In the genomic region with DNA sequence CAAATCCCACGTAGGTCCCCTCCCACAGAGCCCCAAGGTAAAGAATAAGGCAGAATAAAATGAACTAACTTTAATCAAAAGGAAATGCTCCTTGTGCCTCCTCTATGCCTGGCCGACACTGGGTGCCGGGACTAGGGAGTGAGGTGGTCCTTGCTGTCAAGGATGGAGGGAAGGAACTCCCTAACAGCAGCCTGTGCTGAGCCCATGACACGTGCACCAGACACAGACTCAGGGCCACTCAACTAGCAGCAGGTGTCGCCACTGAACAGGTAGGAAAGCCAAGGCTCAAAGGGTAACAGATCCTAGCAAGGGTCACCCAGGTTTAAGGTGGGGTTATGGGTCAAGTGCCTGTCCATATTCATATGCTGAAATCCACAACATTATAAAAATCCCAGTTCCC, we compare ENCODE assay signal across 1 cellular context.
TF ChIP-seq lines count a peak whose summit lies in the region.

No MANE protein-coding gene starts in this region.

TF ChIP-seq in GM23338, 12 proteins besides CTCF, POLR2A, EP300 and RAD21 (continued from another document):
- TF ChIP-seq, protein P1, sequence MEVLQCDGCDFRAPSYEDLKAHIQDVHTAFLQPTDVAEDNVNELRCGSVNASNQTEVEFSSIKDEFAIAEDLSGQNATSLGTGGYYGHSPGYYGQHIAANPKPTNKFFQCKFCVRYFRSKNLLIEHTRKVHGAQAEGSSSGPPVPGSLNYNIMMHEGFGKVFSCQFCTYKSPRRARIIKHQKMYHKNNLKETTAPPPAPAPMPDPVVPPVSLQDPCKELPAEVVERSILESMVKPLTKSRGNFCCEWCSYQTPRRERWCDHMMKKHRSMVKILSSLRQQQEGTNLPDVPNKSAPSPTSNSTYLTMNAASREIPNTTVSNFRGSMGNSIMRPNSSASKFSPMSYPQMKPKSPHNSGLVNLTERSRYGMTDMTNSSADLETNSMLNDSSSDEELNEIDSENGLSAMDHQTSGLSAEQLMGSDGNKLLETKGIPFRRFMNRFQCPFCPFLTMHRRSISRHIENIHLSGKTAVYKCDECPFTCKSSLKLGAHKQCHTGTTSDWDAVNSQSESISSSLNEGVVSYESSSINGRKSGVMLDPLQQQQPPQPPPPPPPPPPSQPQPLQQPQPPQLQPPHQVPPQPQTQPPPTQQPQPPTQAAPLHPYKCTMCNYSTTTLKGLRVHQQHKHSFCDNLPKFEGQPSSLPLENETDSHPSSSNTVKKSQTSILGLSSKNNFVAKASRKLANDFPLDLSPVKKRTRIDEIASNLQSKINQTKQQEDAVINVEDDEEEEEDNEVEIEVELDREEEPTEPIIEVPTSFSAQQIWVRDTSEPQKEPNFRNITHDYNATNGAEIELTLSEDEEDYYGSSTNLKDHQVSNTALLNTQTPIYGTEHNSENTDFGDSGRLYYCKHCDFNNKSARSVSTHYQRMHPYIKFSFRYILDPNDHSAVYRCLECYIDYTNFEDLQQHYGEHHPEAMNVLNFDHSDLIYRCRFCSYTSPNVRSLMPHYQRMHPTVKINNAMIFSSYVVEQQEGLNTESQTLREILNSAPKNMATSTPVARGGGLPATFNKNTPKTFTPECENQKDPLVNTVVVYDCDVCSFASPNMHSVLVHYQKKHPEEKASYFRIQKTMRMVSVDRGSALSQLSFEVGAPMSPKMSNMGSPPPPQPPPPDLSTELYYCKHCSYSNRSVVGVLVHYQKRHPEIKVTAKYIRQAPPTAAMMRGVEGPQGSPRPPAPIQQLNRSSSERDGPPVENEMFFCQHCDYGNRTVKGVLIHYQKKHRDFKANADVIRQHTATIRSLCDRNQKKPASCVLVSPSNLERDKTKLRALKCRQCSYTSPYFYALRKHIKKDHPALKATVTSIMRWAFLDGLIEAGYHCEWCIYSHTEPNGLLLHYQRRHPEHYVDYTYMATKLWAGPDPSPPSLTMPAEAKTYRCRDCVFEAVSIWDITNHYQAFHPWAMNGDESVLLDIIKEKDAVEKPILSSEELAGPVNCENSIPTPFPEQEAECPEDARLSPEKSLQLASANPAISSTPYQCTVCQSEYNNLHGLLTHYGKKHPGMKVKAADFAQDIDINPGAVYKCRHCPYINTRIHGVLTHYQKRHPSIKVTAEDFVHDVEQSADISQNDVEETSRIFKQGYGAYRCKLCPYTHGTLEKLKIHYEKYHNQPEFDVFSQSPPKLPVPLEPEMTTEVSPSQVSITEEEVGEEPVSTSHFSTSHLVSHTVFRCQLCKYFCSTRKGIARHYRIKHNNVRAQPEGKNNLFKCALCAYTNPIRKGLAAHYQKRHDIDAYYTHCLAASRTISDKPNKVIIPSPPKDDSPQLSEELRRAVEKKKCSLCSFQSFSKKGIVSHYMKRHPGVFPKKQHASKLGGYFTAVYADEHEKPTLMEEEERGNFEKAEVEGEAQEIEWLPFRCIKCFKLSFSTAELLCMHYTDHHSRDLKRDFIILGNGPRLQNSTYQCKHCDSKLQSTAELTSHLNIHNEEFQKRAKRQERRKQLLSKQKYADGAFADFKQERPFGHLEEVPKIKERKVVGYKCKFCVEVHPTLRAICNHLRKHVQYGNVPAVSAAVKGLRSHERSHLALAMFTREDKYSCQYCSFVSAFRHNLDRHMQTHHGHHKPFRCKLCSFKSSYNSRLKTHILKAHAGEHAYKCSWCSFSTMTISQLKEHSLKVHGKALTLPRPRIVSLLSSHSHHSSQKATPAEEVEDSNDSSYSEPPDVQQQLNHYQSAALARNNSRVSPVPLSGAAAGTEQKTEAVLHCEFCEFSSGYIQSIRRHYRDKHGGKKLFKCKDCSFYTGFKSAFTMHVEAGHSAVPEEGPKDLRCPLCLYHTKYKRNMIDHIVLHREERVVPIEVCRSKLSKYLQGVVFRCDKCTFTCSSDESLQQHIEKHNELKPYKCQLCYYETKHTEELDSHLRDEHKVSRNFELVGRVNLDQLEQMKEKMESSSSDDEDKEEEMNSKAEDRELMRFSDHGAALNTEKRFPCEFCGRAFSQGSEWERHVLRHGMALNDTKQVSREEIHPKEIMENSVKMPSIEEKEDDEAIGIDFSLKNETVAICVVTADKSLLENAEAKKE (CRISPR knock-in tag; IDR thresholded peaks at IDR 0.05): no peak
- TF ChIP-seq, protein P2, sequence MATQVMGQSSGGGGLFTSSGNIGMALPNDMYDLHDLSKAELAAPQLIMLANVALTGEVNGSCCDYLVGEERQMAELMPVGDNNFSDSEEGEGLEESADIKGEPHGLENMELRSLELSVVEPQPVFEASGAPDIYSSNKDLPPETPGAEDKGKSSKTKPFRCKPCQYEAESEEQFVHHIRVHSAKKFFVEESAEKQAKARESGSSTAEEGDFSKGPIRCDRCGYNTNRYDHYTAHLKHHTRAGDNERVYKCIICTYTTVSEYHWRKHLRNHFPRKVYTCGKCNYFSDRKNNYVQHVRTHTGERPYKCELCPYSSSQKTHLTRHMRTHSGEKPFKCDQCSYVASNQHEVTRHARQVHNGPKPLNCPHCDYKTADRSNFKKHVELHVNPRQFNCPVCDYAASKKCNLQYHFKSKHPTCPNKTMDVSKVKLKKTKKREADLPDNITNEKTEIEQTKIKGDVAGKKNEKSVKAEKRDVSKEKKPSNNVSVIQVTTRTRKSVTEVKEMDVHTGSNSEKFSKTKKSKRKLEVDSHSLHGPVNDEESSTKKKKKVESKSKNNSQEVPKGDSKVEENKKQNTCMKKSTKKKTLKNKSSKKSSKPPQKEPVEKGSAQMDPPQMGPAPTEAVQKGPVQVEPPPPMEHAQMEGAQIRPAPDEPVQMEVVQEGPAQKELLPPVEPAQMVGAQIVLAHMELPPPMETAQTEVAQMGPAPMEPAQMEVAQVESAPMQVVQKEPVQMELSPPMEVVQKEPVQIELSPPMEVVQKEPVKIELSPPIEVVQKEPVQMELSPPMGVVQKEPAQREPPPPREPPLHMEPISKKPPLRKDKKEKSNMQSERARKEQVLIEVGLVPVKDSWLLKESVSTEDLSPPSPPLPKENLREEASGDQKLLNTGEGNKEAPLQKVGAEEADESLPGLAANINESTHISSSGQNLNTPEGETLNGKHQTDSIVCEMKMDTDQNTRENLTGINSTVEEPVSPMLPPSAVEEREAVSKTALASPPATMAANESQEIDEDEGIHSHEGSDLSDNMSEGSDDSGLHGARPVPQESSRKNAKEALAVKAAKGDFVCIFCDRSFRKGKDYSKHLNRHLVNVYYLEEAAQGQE (IDR thresholded peaks at IDR 0.05; ENCODE audit: unreplicated experiment): no peak
- no peak for TF ChIP-seq EZH2 (IDR thresholded peaks at IDR 0.05; ENCODE audit: low read depth, unreplicated experiment)
- TF ChIP-seq ZNF114 (CRISPR knock-in tag; IDR thresholded peaks at IDR 0.05): no peak
- no peak for TF ChIP-seq STAT1 (IDR thresholded peaks at IDR 0.05; ENCODE audit: unreplicated experiment)
- no peak for TF ChIP-seq ZNF331 (CRISPR knock-in tag; IDR thresholded peaks at IDR 0.05; ENCODE audit: low read depth)
- no peak for TF ChIP-seq EZH2phosphoT487 (IDR thresholded peaks at IDR 0.05; ENCODE audit: unreplicated experiment)
TF ChIP-seq in GM23338: peak in this region for 0.
